In the genomic region with DNA sequence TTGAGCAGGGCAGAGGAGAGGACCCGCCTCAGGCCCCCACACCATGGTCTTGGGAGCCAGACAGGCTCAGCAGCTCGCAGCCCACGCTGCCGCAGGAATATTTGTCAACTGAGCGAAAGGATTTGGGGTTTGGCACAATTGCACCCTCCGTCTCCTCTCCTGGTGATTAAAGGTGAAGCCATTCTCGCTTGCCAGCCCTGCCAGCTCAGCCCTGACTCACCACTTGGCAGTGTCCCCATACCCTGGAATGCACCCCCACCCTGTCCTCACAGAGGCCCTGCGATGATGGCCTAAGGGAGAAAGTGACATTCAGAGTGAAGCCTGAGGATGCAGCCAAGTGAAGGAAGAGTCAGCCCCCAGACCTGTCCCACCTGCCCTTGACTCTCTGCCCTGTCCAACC, we compare ENCODE assay signal across 1 cellular context.
TF ChIP-seq lines count a peak whose summit lies in the region.

No MANE protein-coding gene starts in this region.

TF ChIP-seq in endothelial cell of umbilical vein, 7 proteins besides CTCF, POLR2A, EP300 and RAD21:
- TF ChIP-seq FOS (IDR thresholded peaks at IDR 0.05; ENCODE audit: borderline replicate concordance, insufficient read depth, low read length) (peak; percentile 78), EZH2 (IDR thresholded peaks at IDR 0.05; ENCODE audit: borderline replicate concordance, low read depth, low read length, severe bottlenecking) (no peak), MYC (IDR thresholded peaks at IDR 0.05; ENCODE audit: low read depth, low read length) (no peak), GATA2 (IDR thresholded peaks at IDR 0.05; ENCODE audit: insufficient read depth, insufficient read length, low read depth, low read length) (no peak)
TF ChIP-seq in endothelial cell of umbilical vein: peak in this region for 1.
